ENCODE assay signal across 8 cellular contexts in the genomic region with DNA sequence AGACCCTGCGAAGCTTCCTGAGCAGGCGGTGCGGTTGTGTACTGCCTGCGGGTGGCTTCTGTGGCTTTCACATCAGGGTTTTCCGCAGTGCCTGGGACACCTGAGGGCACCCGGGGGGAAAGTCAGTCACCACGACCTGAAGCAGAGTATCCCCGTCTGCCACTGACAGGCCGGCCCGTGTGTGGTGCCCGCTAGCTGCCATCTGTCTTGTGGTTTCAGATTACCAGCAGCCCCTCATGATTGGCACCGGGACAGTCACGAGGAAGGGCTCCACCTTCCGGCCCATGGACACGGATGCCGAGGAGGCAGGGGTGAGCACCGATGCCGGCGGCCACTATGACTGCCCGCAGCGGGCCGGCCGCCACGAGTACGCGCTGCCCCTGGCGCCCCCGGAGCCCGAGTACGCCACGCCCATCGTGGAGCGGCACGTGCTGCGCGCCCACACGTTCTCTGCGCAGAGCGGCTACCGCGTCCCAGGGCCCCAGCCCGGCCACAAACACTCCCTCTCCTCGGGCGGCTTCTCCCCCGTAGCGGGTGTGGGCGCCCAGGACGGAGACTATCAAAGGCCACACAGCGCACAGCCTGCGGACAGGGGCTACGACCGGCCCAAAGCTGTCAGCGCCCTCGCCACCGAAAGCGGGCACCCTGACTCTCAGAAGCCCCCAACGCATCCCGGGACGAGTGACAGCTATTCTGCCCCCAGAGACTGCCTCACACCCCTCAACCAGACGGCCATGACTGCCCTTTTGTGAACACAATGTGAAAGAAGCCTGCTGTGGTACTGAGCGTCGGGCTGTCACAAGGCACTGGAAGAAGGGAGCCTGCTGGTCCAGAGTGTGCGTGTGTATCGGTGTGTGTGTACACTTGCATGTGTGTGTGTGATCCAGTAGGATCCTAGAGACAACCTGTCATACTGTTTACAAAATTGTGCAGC.
A peak's percentile ranks its signal among the peaks of the same experiment; 100 is the strongest.
DNase-seq lines count a peak whose midpoint lies in the region; ATAC-seq lines count a peak whose summit lies in the region.

No MANE protein-coding gene starts in this region.

- peaks cover 13% of the 10 kb centered on the region for H3K4me1 Mint-ChIP-seq in dendritic cell treated with granulocyte-macrophage colony-stimulating factor and Interleukin-4, amounts not matched to agents 40 ng/mL and 50 ng/mL, for 4 days (ENCODE audit: low read depth)

- peak overlapping the region; percentile 59 for H3K27ac Mint-ChIP-seq in dendritic cell treated with granulocyte-macrophage colony-stimulating factor and Interleukin-4, amounts not matched to agents 40 ng/mL and 50 ng/mL, for 4 days

- H3K36me3 Mint-ChIP-seq in dendritic cell treated with granulocyte-macrophage colony-stimulating factor and Interleukin-4, amounts not matched to agents 40 ng/mL and 50 ng/mL, for 4 days (ENCODE audit: low read depth) = peaks cover 20% of the 10 kb centered on the region

- peak; percentile 33 to 38 for DNase-seq in activated CD4-positive, alpha-beta T cell treated with anti-CD3 and anti-CD28 coated beads for 4 hours
- DNase-seq in medulla oblongata (ENCODE audit: extremely low spot score) (peak; percentile 76), NOMO-1 treated with dmso at 0.1 percent for 144 hours (lab: John Stamatoyannopoulos, UW; ENCODE audit: unreplicated experiment) (no peak), NCI-H1436 (lab: John Stamatoyannopoulos, UW) (no peak)
- peak; percentile 45 for DNase-seq in stimulated activated CD8-positive, alpha-beta memory T cell treated with anti-CD3 and anti-CD28 coated beads, Interleukin-4, amount 100 ng/mL, for 48 hours

- H3K4me3 Mint-ChIP-seq in dendritic cell treated with granulocyte-macrophage colony-stimulating factor and Interleukin-4, amounts not matched to agents 40 ng/mL and 50 ng/mL, for 4 days = peak overlapping the region; percentile 72

- H3K27me3 Mint-ChIP-seq in dendritic cell treated with granulocyte-macrophage colony-stimulating factor and Interleukin-4, amounts not matched to agents 40 ng/mL and 50 ng/mL, for 4 days = peaks cover 16% of the 10 kb centered on the region

- peak; percentile 60 for ATAC-seq in GM18511 (IDR thresholded peaks at IDR 0.05; ENCODE audit: unreplicated experiment)
- ATAC-seq in HG03175 (IDR thresholded peaks at IDR 0.05; ENCODE audit: unreplicated experiment) = peak; percentile 56

- intact Hi-C loops in dendritic cell treated with granulocyte-macrophage colony-stimulating factor and Interleukin-4, amounts not matched to agents 40 ng/mL and 50 ng/mL, for 4 days (cut with micrococcal nuclease) = no loop called here

- H3K9me3 Mint-ChIP-seq in dendritic cell treated with granulocyte-macrophage colony-stimulating factor and Interleukin-4, amounts not matched to agents 40 ng/mL and 50 ng/mL, for 4 days = no peaks in the 10 kb centered on the region

Comparison
In these comparisons a context has a peak if more than half of its experiments do, and no peak if none do; other contexts are left out.
1. DNase-seq: peak in activated CD4-positive, alpha-beta T cell treated with anti-CD3 and anti-CD28 coated beads for 4 hours (2 of 2), medulla oblongata (single experiment) and stimulated activated CD8-positive, alpha-beta memory T cell treated with anti-CD3 and anti-CD28 coated beads, Interleukin-4, amount 100 ng/mL, for 48 hours (single experiment); none in NOMO-1 treated with dmso at 0.1 percent for 144 hours (single experiment) and NCI-H1436 (single experiment).